Comparison of ENCODE assay signal across 8 cellular contexts in genomic region chrX:149505671-149506070, GRCh38. TPM values are rescaled to one million over a fixed set of nuclear protein-coding genes. Genes with fewer than 3 reads are reported as not detected.
DNase-seq lines count a peak whose midpoint lies in the region; ATAC-seq and TF ChIP-seq lines count a peak whose summit lies in the region.

No MANE protein-coding gene starts in this region.

- peaks cover 19 to 47% (median 33%) of the 10 kb centered on the region in 10 experiments; a peak in 19 of 20 replicates for H3K4me1 ChIP-seq in BLaER1 treated with 17β-estradiol and CSF1 and Interleukin-3, amounts not matched to agents 10 nM and 100 nM
- H3K4me1 ChIP-seq in Loucy (ENCODE audit: insufficient read depth, low read length, poor library complexity, severe bottlenecking) (peaks cover 17% of the 10 kb centered on the region), neural progenitor cell (no peaks in the 10 kb centered on the region), aorta (ENCODE audit: control insufficient read depth in 1 of 2, insufficient read depth in 2 of 2, low read length in 2 of 2) (peaks cover 0 to 2% of the 10 kb centered on the region in 2 donors)

- H3K4me3 Mint-ChIP-seq in neural progenitor cell = peak overlapping the region; percentile 83

- no peak for TF ChIP-seq CTCF in Loucy (conservative IDR thresholded peaks at IDR 0.05; ENCODE audit: low read length)
- TF ChIP-seq CTCF in coronary artery (IDR thresholded peaks at IDR 0.05) = no peak
- TF ChIP-seq CTCF in neural progenitor cell (IDR thresholded peaks at IDR 0.05) = no peak

- H3K9me3 Mint-ChIP-seq in neural progenitor cell = peaks cover 5% of the 10 kb centered on the region

- DNase-seq in coronary artery (ENCODE audit: low spot score) = no peak
- no peak for DNase-seq in neural progenitor cell (ENCODE audit: low spot score)
- no peak for DNase-seq in NCI-H1694 treated with DMSO at 0.1 percent for 48 hours (lab: John Stamatoyannopoulos, UW)
- no peak for DNase-seq in aorta
- DNase-seq in stimulated activated CD4-positive, alpha-beta T cell treated with anti-CD3 and anti-CD28 coated beads, Interleukin-4, amount 100 ng/mL, for 1 hour = no peak

- peak overlapping the region in 8 of 11 experiments; percentile 83 to 91 (median 86); a peak in 10 of 22 replicates for H3K9ac ChIP-seq in BLaER1 treated with 17β-estradiol and CSF1 and Interleukin-3, amounts not matched to agents 10 nM and 100 nM
- H3K9ac ChIP-seq in Loucy (ENCODE audit: low read depth, low read length, poor library complexity, severe bottlenecking) (peak overlapping the region; percentile 90), neural progenitor cell (no peak overlapping the region)

- H3K9me2 ChIP-seq in Loucy (replicated peaks; ENCODE audit: low read depth, low read length) = no peaks in the 10 kb centered on the region

- no peaks in the 10 kb centered on the region for H3K9me3 ChIP-seq in BLaER1 treated with 17β-estradiol and CSF1 and Interleukin-3, amounts not matched to agents 10 nM and 100 nM (replicated peaks in 1 of 11)
- H3K9me3 ChIP-seq in Loucy (ENCODE audit: insufficient read depth, low read depth, low read length) (no peaks in the 10 kb centered on the region), neural progenitor cell (ENCODE audit: low read depth) (no peaks in the 10 kb centered on the region), aorta (ENCODE audit: control insufficient read depth, low read length) (no peaks in the 10 kb centered on the region)

- H3K27me3 ChIP-seq in BLaER1 treated with 17β-estradiol and CSF1 and Interleukin-3, amounts not matched to agents 10 nM and 100 nM = no peaks in the 10 kb centered on the region
- H3K27me3 ChIP-seq in Loucy (ENCODE audit: insufficient read depth, low read length, poor library complexity, severe bottlenecking) = no peaks in the 10 kb centered on the region
- H3K27me3 ChIP-seq in neural progenitor cell = no peaks in the 10 kb centered on the region
- no peaks in the 10 kb centered on the region for H3K27me3 ChIP-seq in aorta (ENCODE audit: control insufficient read depth in 1 of 2, insufficient read depth in 2 of 2, low read length in 1 of 2)

- peak overlapping the region; percentile 32 for H3K27ac Mint-ChIP-seq in neural progenitor cell

- intact Hi-C loops in aorta (cut with DNase I) = loop anchor here in 1 of 2 donors (2.0 kb wide), 1 partner anchor 35 kb away; the partner anchor contains the start of gene EOLA1

- no peak for ATAC-seq in GM19467 (IDR thresholded peaks at IDR 0.05; ENCODE audit: unreplicated experiment)
- no peak for ATAC-seq in aorta (ENCODE audit: low FRiP score)

- H3K36me3 Mint-ChIP-seq in neural progenitor cell = peaks cover 4% of the 10 kb centered on the region

- 78 to 86% methylated on average over 9 of the region's 9 CpGs for WGBS in aorta, 2 donors

- H3K79me2 ChIP-seq in Loucy (ENCODE audit: insufficient read depth, low read length) = peaks cover 11% of the 10 kb centered on the region; the same call in 1 of the 2 replicates
- no peaks in the 10 kb centered on the region for H3K79me2 ChIP-seq in neural progenitor cell (ENCODE audit: low read depth)

- peaks cover 2 to 20% (median 15%) of the 10 kb centered on the region in 11 experiments; a peak in 21 of 22 replicates for H3K36me3 ChIP-seq in BLaER1 treated with 17β-estradiol and CSF1 and Interleukin-3, amounts not matched to agents 10 nM and 100 nM
- H3K36me3 ChIP-seq in Loucy (ENCODE audit: insufficient read depth, low read length) (peaks cover 2% of the 10 kb centered on the region; the same call in 1 of the 2 replicates), neural progenitor cell (no peaks in the 10 kb centered on the region), aorta (ENCODE audit: control insufficient read depth in 1 of 2, insufficient read depth in 2 of 2, low read length in 1 of 2) (no peaks in the 10 kb centered on the region)

- H3K4me2 ChIP-seq in BLaER1 treated with 17β-estradiol and CSF1 and Interleukin-3, amounts not matched to agents 10 nM and 100 nM = peak overlapping the region; percentile 68 to 85 (median 80)
- peak overlapping the region; percentile 93 for H3K4me2 ChIP-seq in Loucy (ENCODE audit: low read depth, low read length, poor library complexity, severe bottlenecking)
- H3K4me2 ChIP-seq in neural progenitor cell = peak overlapping the region; percentile 78

- H4K20me1 ChIP-seq in BLaER1 treated with 17β-estradiol and CSF1 and Interleukin-3, amounts not matched to agents 10 nM and 100 nM = peaks cover 0 to 21% (median 8%) of the 10 kb centered on the region in 11 experiments; a peak in 8 of 22 replicates
- peaks cover 17% of the 10 kb centered on the region for H4K20me1 ChIP-seq in Loucy (ENCODE audit: insufficient read depth, low read length, poor library complexity, severe bottlenecking)
- no peaks in the 10 kb centered on the region for H4K20me1 ChIP-seq in neural progenitor cell (ENCODE audit: low read depth)

- no peaks in the 10 kb centered on the region for H3K27me3 Mint-ChIP-seq in neural progenitor cell (ENCODE audit: insufficient read depth, low read depth)

- peak overlapping the region; percentile 91 for H2AFZ ChIP-seq in Loucy (ENCODE audit: low read length)
- H2AFZ ChIP-seq in neural progenitor cell (replicated peaks) = peak overlapping the region; percentile 37

- peak overlapping the region in 4 of 11 experiments; percentile 87 to 95 (median 92); a peak in 7 of 22 replicates for H3K27ac ChIP-seq in BLaER1 treated with 17β-estradiol and CSF1 and Interleukin-3, amounts not matched to agents 10 nM and 100 nM
- H3K27ac ChIP-seq in coronary artery = peak overlapping the region; percentile 77 to 85
- no peak overlapping the region for H3K27ac ChIP-seq in neural progenitor cell
- H3K27ac ChIP-seq in aorta (ENCODE audit: low read depth in 1 of 2, low read length in 2 of 2) = peak overlapping the region in 1 of 2 donors; percentile 21

- H3K4me1 Mint-ChIP-seq in neural progenitor cell = peaks cover 19% of the 10 kb centered on the region

- no peaks in the 10 kb centered on the region for H3F3A ChIP-seq in Loucy (ENCODE audit: low read depth)
- H3F3A ChIP-seq in neural progenitor cell (ENCODE audit: low read depth) = no peaks in the 10 kb centered on the region

- peak overlapping the region in 5 of 10 experiments; percentile 68 to 73 (median 70); a peak in 9 of 20 replicates for H3K4me3 ChIP-seq in BLaER1 treated with 17β-estradiol and CSF1 and Interleukin-3, amounts not matched to agents 10 nM and 100 nM
- H3K4me3 ChIP-seq in Loucy (ENCODE audit: low read length, poor library complexity, severe bottlenecking) (peak overlapping the region; percentile 93), coronary artery (peak overlapping the region; percentile 73), neural progenitor cell (no peak overlapping the region), aorta (ENCODE audit: low read length in 2 of 2) (no peak overlapping the region)

RNA-seq across cellular contexts. Expression of gene IDS, which starts 0.6 kb away (rescaled TPM):
- total RNA-seq in neural progenitor cell (ENCODE audit: low replicate concordance) (14.5 and 22.2 TPM in 2 replicates), aorta (100 to 1,000 TPM; 131 to 134 TPM)
- polyA plus RNA-seq in aorta = 100 to 1,000 TPM; 114 to 115 TPM

RNA-seq across cellular contexts. Expression of gene EOLA1, which starts 35.1 kb away (rescaled TPM):
- total RNA-seq in neural progenitor cell (ENCODE audit: low replicate concordance) (3.5 and 7.5 TPM in 2 replicates), aorta (10 to 100 TPM; 16.4 to 18.6 TPM)
- 10 to 100 TPM; 21.0 to 25.1 TPM for polyA plus RNA-seq in aorta

RNA-seq across cellular contexts. Expression of gene HSFX3, which starts 44.1 kb away (rescaled TPM):
- total RNA-seq in neural progenitor cell (ENCODE audit: low replicate concordance) (not detected in 2 replicates), aorta (not detected)
- polyA plus RNA-seq in aorta = under 1 TPM in 1 of 2 donors, not detected in 1; 0.38 TPM

Comparison
In these comparisons a context has a peak if more than half of its experiments do, and no peak if none do; other contexts are left out.
1. H3K4me3 ChIP-seq: peak in Loucy (single experiment) and coronary artery (single experiment); none in neural progenitor cell (single experiment) and aorta (0 of 2).
2. Peak in every context shown above with its lines, with median percentiles within 50 percentile points of each other: H3K4me2 ChIP-seq.